ENCODE assay signal across 25 cellular contexts in genomic region chr11:118322721-118323120, GRCh38. TPM values are rescaled to one million over a fixed set of nuclear protein-coding genes. Genes with fewer than 3 reads are reported as not detected.
DNase-seq lines count a peak whose midpoint lies in the region; ATAC-seq and TF ChIP-seq lines count a peak whose summit lies in the region.
"Had no signal": no experiment of that assay in that cellular context is flagged by ENCODE, and none has a peak within 500 bp of the region (broad histone marks: within the 10 kb centered on the region; RNA-seq: fewer than 3 reads in every experiment).

No MANE protein-coding gene starts in this region.

- no peak for ATAC-seq in CD4-positive, alpha-beta T cell (ENCODE audit: poor library complexity)
- ATAC-seq in activated T-helper 17 cell treated with anti-CD3 and anti-CD28 coated beads, Interleukin-2, amount 50 U/mL, for 72 hours (replicated peaks): no peak
- no peak for ATAC-seq in naive thymus-derived CD8-positive, alpha-beta T cell
- no peak for ATAC-seq in WTC11
- ATAC-seq: A549 had no signal

- POLR2A ChIA-PET in CD4-positive, alpha-beta T cell (lab: Charles Lee): interaction anchor here (0.6 to 3.1 kb wide), 5 partner anchors 16 to 348 kb away, joined by 3 to 11 read pairs (median 5); partner anchors contain the start of gene UBE4A
- POLR2A ChIA-PET in naive thymus-derived CD8-positive, alpha-beta T cell (lab: Charles Lee): interaction anchor here (1.6 to 5.9 kb wide), 2 partner anchors 18 to 22 kb away, joined by 5 to 33 read pairs; partner anchors contain the start of gene CD3E
- POLR2A ChIA-PET in WTC11 (lab: Charles Lee): no interaction called here

- H4K20me1 ChIP-seq in BLaER1 treated with 17β-estradiol and CSF1 and Interleukin-3, amounts not matched to agents 10 nM and 100 nM: no peaks in the 10 kb centered on the region
- no peaks in the 10 kb centered on the region for H4K20me1 ChIP-seq in osteoblast (ENCODE audit: insufficient read depth, low read length)

- peaks cover 74% of the 10 kb centered on the region for H3K4me1 Mint-ChIP-seq in CD4-positive, alpha-beta T cell (ENCODE audit: low read depth)
- H3K4me1 Mint-ChIP-seq in activated T-helper 17 cell treated with anti-CD3 and anti-CD28 coated beads, Interleukin-2, amount 50 U/mL, for 72 hours: peaks cover 25% of the 10 kb centered on the region
- H3K4me1 Mint-ChIP-seq in naive thymus-derived CD8-positive, alpha-beta T cell: peaks cover 31 to 77% (median 62%) of the 10 kb centered on the region in 4 donors
- peaks cover 11% of the 10 kb centered on the region for H3K4me1 Mint-ChIP-seq in WTC11

- no peak overlapping the region for H2AFZ ChIP-seq in osteoblast (ENCODE audit: low read length)

- H3K36me3 ChIP-seq in BLaER1 treated with 17β-estradiol and CSF1 and Interleukin-3, amounts not matched to agents 10 nM and 100 nM: no peaks in the 10 kb centered on the region
- H3K36me3 ChIP-seq in osteoblast (ENCODE audit: insufficient read depth, low read length): no peaks in the 10 kb centered on the region
- H3K36me3 ChIP-seq in esophagus muscularis mucosa: no peaks in the 10 kb centered on the region

- no peak overlapping the region for H3K4me3 Mint-ChIP-seq in CD4-positive, alpha-beta T cell
- no peak overlapping the region for H3K4me3 Mint-ChIP-seq in activated T-helper 17 cell treated with anti-CD3 and anti-CD28 coated beads, Interleukin-2, amount 50 U/mL, for 72 hours
- no peak overlapping the region for H3K4me3 Mint-ChIP-seq in naive thymus-derived CD8-positive, alpha-beta T cell
- H3K4me3 Mint-ChIP-seq in WTC11: no peak overlapping the region

- no peaks in the 10 kb centered on the region for H3K79me2 ChIP-seq in osteoblast (ENCODE audit: insufficient read depth, low read length)

- H3K27me3 ChIP-seq in BLaER1 treated with 17β-estradiol and CSF1 and Interleukin-3, amounts not matched to agents 10 nM and 100 nM: no peaks in the 10 kb centered on the region
- no peaks in the 10 kb centered on the region for H3K27me3 ChIP-seq in CD4-positive, alpha-beta T cell (ENCODE audit: control insufficient read depth, insufficient read depth, low read length)
- H3K27me3 ChIP-seq in osteoblast (ENCODE audit: insufficient read depth, low read length) (no peaks in the 10 kb centered on the region), esophagus muscularis mucosa (peaks cover 0 to 6% (median 0%) of the 10 kb centered on the region in 4 donors)

- TF ChIP-seq CTCF in CD4-positive, alpha-beta T cell (IDR thresholded peaks at IDR 0.05): no peak
- TF ChIP-seq CTCF in osteoblast (IDR thresholded peaks at IDR 0.05; ENCODE audit: extremely low read depth, low read depth, low read length) (no peak), esophagus muscularis mucosa (IDR thresholded peaks at IDR 0.05) (no peak), WTC11 (IDR thresholded peaks at IDR 0.05) (no peak)

- H3K4me3 ChIP-seq in BLaER1 treated with 17β-estradiol and CSF1 and Interleukin-3, amounts not matched to agents 10 nM and 100 nM: no peak overlapping the region
- H3K4me3 ChIP-seq in osteoblast (ENCODE audit: insufficient read depth, low read length): no peak overlapping the region
- no peak overlapping the region for H3K4me3 ChIP-seq in esophagus muscularis mucosa
- H3K4me3 ChIP-seq: A549 had no signal

- WGBS in esophagus muscularis mucosa: 99% methylated on average over 19 of the region's 19 CpGs

- no peaks in the 10 kb centered on the region for H3K9me3 Mint-ChIP-seq in CD4-positive, alpha-beta T cell
- H3K9me3 Mint-ChIP-seq in activated T-helper 17 cell treated with anti-CD3 and anti-CD28 coated beads, Interleukin-2, amount 50 U/mL, for 72 hours: no peaks in the 10 kb centered on the region
- H3K9me3 Mint-ChIP-seq in naive thymus-derived CD8-positive, alpha-beta T cell: peaks cover 0 to 17% (median 0%) of the 10 kb centered on the region in 9 donors
- peaks cover 3% of the 10 kb centered on the region; the same call in 1 of the 2 replicates for H3K9me3 Mint-ChIP-seq in WTC11
- H3K9me3 Mint-ChIP-seq: IgD-negative memory B cell had no signal

- H3K4me1 ChIP-seq in BLaER1 treated with 17β-estradiol and CSF1 and Interleukin-3, amounts not matched to agents 10 nM and 100 nM: peaks cover 36 to 56% (median 47%) of the 10 kb centered on the region in 10 experiments
- H3K4me1 ChIP-seq in osteoblast (ENCODE audit: insufficient read depth, low read length): no peaks in the 10 kb centered on the region
- no peaks in the 10 kb centered on the region for H3K4me1 ChIP-seq in esophagus muscularis mucosa
- H3K4me1 ChIP-seq: A549 had no signal

- peak overlapping the region in 8 of 11 experiments; percentile 26 to 95 (median 68); a peak in 11 of 22 replicates for H3K4me2 ChIP-seq in BLaER1 treated with 17β-estradiol and CSF1 and Interleukin-3, amounts not matched to agents 10 nM and 100 nM
- no peak overlapping the region for H3K4me2 ChIP-seq in osteoblast (ENCODE audit: insufficient read depth, low read length)
- H3K4me2 ChIP-seq: A549, KMS-11 had no signal

- H3K27me3 Mint-ChIP-seq in CD4-positive, alpha-beta T cell: no peaks in the 10 kb centered on the region
- no peaks in the 10 kb centered on the region for H3K27me3 Mint-ChIP-seq in activated T-helper 17 cell treated with anti-CD3 and anti-CD28 coated beads, Interleukin-2, amount 50 U/mL, for 72 hours
- H3K27me3 Mint-ChIP-seq in naive thymus-derived CD8-positive, alpha-beta T cell: no peaks in the 10 kb centered on the region
- H3K27me3 Mint-ChIP-seq in WTC11 (ENCODE audit: low read depth): peaks cover 8% of the 10 kb centered on the region
- H3K27me3 Mint-ChIP-seq: IgD-negative memory B cell had no signal

- CTCF ChIA-PET in CD4-positive, alpha-beta T cell (lab: Charles Lee): no interaction called here
- CTCF ChIA-PET in WTC11 (lab: Charles Lee): interaction anchor here (0.6 to 1.4 kb wide), 2 partner anchors 28 to 124 kb away, joined by 3 to 4 read pairs; no protein-coding TSS in a partner anchor

- no peak overlapping the region for H3K9ac ChIP-seq in BLaER1 treated with 17β-estradiol and CSF1 and Interleukin-3, amounts not matched to agents 10 nM and 100 nM
- H3K9ac ChIP-seq: KMS-11 had no signal

- peak overlapping the region; percentile 35 for H3K27ac Mint-ChIP-seq in CD4-positive, alpha-beta T cell
- peak overlapping the region; percentile 31 for H3K27ac Mint-ChIP-seq in activated T-helper 17 cell treated with anti-CD3 and anti-CD28 coated beads, Interleukin-2, amount 50 U/mL, for 72 hours
- peak overlapping the region in 4 of 10 donors; percentile 64 to 99 (median 68) for H3K27ac Mint-ChIP-seq in naive thymus-derived CD8-positive, alpha-beta T cell
- H3K27ac Mint-ChIP-seq in WTC11: no peak overlapping the region

- peaks cover 0 to 5% (median 0%) of the 10 kb centered on the region in 11 experiments; a peak in 2 of 22 replicates for H3K9me3 ChIP-seq in BLaER1 treated with 17β-estradiol and CSF1 and Interleukin-3, amounts not matched to agents 10 nM and 100 nM (replicated peaks in 1 of 11)
- H3K9me3 ChIP-seq in CD4-positive, alpha-beta T cell (ENCODE audit: control insufficient read depth, low read length): no peaks in the 10 kb centered on the region
- no peaks in the 10 kb centered on the region for H3K9me3 ChIP-seq in osteoblast (ENCODE audit: low read depth, low read length)
- no peaks in the 10 kb centered on the region for H3K9me3 ChIP-seq in esophagus muscularis mucosa
- H3K9me3 ChIP-seq: A549 had no signal

- intact Hi-C loops in CD4-positive, alpha-beta T cell (cut with DNase I, micrococcal nuclease): no loop called here
- intact Hi-C loops in esophagus muscularis mucosa (cut with DNase I): no loop called here

- no peak for TF ChIP-seq EP300 in esophagus muscularis mucosa (IDR thresholded peaks at IDR 0.05)

- peak overlapping the region in 1 of 11 experiments; percentile 20; a peak in 1 of 22 replicates for H3K27ac ChIP-seq in BLaER1 treated with 17β-estradiol and CSF1 and Interleukin-3, amounts not matched to agents 10 nM and 100 nM
- no peak overlapping the region for H3K27ac ChIP-seq in CD4-positive, alpha-beta T cell (ENCODE audit: low read depth, low read length)
- H3K27ac ChIP-seq in osteoblast (ENCODE audit: low read depth, low read length) (no peak overlapping the region), esophagus muscularis mucosa (replicated peaks in 1 of 4) (no peak overlapping the region)
- H3K27ac ChIP-seq: A549, HL-60, KMS-11, RWPE1 had no signal

- no peak for DNase-seq in CD4-positive, alpha-beta T cell
- peak; percentile 35 for DNase-seq in osteoblast (ENCODE audit: insufficient read length, low spot score, missing footprints)
- no peak for DNase-seq in erythroblast (lab: John Stamatoyannopoulos, UW)
- no peak for DNase-seq in naive thymus-derived CD8-positive, alpha-beta T cell
- no peak for DNase-seq in esophagus muscularis mucosa (ENCODE audit: extremely low spot score)
- DNase-seq in WTC11 (ENCODE audit: low spot score): no peak
- DNase-seq: DMS79, EL, GDM1, NCI-H1048, NCI-H1417, NCI-H1694, NCI-H2081, NCI-H2227 treated with DMSO at 0.1 percent for 48 hours, NCI-H526 treated with DMSO at 0.1 percent for 48 hours, SHP77 had no signal

- TF ChIP-seq POLR2A in erythroblast (IDR thresholded peaks at IDR 0.05; ENCODE audit: low read length) (no peak), esophagus muscularis mucosa (IDR thresholded peaks at IDR 0.05; ENCODE audit: low read depth) (no peak)

- peaks cover 42% of the 10 kb centered on the region for H3K36me3 Mint-ChIP-seq in CD4-positive, alpha-beta T cell (ENCODE audit: low read depth)
- H3K36me3 Mint-ChIP-seq in activated T-helper 17 cell treated with anti-CD3 and anti-CD28 coated beads, Interleukin-2, amount 50 U/mL, for 72 hours (ENCODE audit: low read depth): no peaks in the 10 kb centered on the region
- peaks cover 0 to 20% (median 6%) of the 10 kb centered on the region in 3 donors for H3K36me3 Mint-ChIP-seq in naive thymus-derived CD8-positive, alpha-beta T cell
- H3K36me3 Mint-ChIP-seq in WTC11: no peaks in the 10 kb centered on the region
- H3K36me3 Mint-ChIP-seq: IgD-negative memory B cell had no signal

RNA-seq across cellular contexts. Expression of gene CD3E, which starts 18.2 kb away (rescaled TPM):
- total RNA-seq in CD4-positive, alpha-beta T cell: 100 to 1,000 TPM; 483 to 515 TPM
- total RNA-seq in activated T-helper 17 cell treated with anti-CD3 and anti-CD28 coated beads, Interleukin-2, amount 50 U/mL, for 72 hours: 100 to 1,000 TPM; 338 to 500 TPM
- not detected in 2 replicates for total RNA-seq in osteoblast
- 100 to 1,000 TPM; 564 to 620 TPM for total RNA-seq in naive thymus-derived CD8-positive, alpha-beta T cell
- 1,000 to 10,000 TPM in 1 of 3 donors, 100 to 1,000 TPM in 2; 811 to 1,213 (median 948) TPM for polyA plus RNA-seq in naive thymus-derived CD8-positive, alpha-beta T cell
- 1 to 10 TPM in 2 of 4 donors, under 1 TPM in 2; 0.42 to 2.8 (median 0.96) TPM for total RNA-seq in esophagus muscularis mucosa
- total RNA-seq in WTC11 (2021): 0.85 to 1.0 TPM (median 0.87 TPM) in 3 replicates
- total RNA-seq: NCI-H460, SK-MEL-5 had no signal
- polyA plus RNA-seq: A549 had no signal

RNA-seq across cellular contexts. Expression of gene CD3D, which starts 19.8 kb away (rescaled TPM):
- total RNA-seq in CD4-positive, alpha-beta T cell: 100 to 1,000 TPM; 265 to 274 TPM
- 100 to 1,000 TPM; 313 to 365 TPM for total RNA-seq in activated T-helper 17 cell treated with anti-CD3 and anti-CD28 coated beads, Interleukin-2, amount 50 U/mL, for 72 hours
- not detected in 2 replicates for total RNA-seq in osteoblast
- total RNA-seq in naive thymus-derived CD8-positive, alpha-beta T cell: 100 to 1,000 TPM; 355 to 362 TPM
- polyA plus RNA-seq in naive thymus-derived CD8-positive, alpha-beta T cell: 1,000 to 10,000 TPM; 1,161 to 1,259 (median 1,215) TPM
- under 1 TPM in 1 of 4 donors, not detected in 3; 0.83 TPM for total RNA-seq in esophagus muscularis mucosa
- 0.33 to 1.3 TPM (median 0.89 TPM) in 3 replicates for total RNA-seq in WTC11 (2021)
- total RNA-seq: NCI-H460, SK-MEL-5 had no signal
- polyA plus RNA-seq: A549 had no signal

RNA-seq across cellular contexts. Expression of gene CD3G, which starts 21.4 kb away (rescaled TPM):
- total RNA-seq in CD4-positive, alpha-beta T cell: 100 to 1,000 TPM; 102 to 109 TPM
- 100 to 1,000 TPM; 103 to 140 TPM for total RNA-seq in activated T-helper 17 cell treated with anti-CD3 and anti-CD28 coated beads, Interleukin-2, amount 50 U/mL, for 72 hours
- total RNA-seq in osteoblast: not detected in 2 replicates
- total RNA-seq in naive thymus-derived CD8-positive, alpha-beta T cell: 100 to 1,000 TPM; 202 to 209 TPM
- 100 to 1,000 TPM; 397 to 400 (median 397) TPM for polyA plus RNA-seq in naive thymus-derived CD8-positive, alpha-beta T cell
- under 1 TPM in 3 of 4 donors, not detected in 1; 0.13 to 0.33 (median 0.23) TPM for total RNA-seq in esophagus muscularis mucosa
- 0.20 to 0.27 TPM (median 0.23 TPM) in 3 replicates for total RNA-seq in WTC11 (2021)
- total RNA-seq: NCI-H460, SK-MEL-5 had no signal
- polyA plus RNA-seq: A549 had no signal

RNA-seq across cellular contexts. Expression of gene UBE4A, which starts 36.7 kb away (rescaled TPM):
- 10 to 100 TPM; 40.1 to 43.0 TPM for total RNA-seq in CD4-positive, alpha-beta T cell
- total RNA-seq in activated T-helper 17 cell treated with anti-CD3 and anti-CD28 coated beads, Interleukin-2, amount 50 U/mL, for 72 hours: 10 to 100 TPM; 40.9 to 48.3 TPM
- total RNA-seq in osteoblast (63.0 and 63.4 TPM in 2 replicates), esophagus muscularis mucosa (10 to 100 TPM; 32.0 to 40.8 (median 36.6) TPM), WTC11 (2021) (28.9 to 31.7 TPM (median 31.0 TPM) in 3 replicates)
- total RNA-seq in naive thymus-derived CD8-positive, alpha-beta T cell: 10 to 100 TPM; 48.7 to 52.8 TPM
- 10 to 100 TPM; 20.7 to 31.0 (median 24.3) TPM for polyA plus RNA-seq in naive thymus-derived CD8-positive, alpha-beta T cell

RNA-seq across cellular contexts. Expression of gene MPZL2, which starts 58.6 kb away (rescaled TPM):
- 1 to 10 TPM in 1 of 2 experiments, under 1 TPM in 1; 0.95 to 1.8 TPM for total RNA-seq in CD4-positive, alpha-beta T cell
- 10 to 100 TPM in 1 of 2 donors, 1 to 10 TPM in 1; 2.8 to 21.7 TPM for total RNA-seq in activated T-helper 17 cell treated with anti-CD3 and anti-CD28 coated beads, Interleukin-2, amount 50 U/mL, for 72 hours
- total RNA-seq in osteoblast (not detected in 2 replicates), esophagus muscularis mucosa (10 to 100 TPM in 3 of 4 donors, 1 to 10 TPM in 1; 6.6 to 31.6 (median 13.9) TPM), WTC11 (2021) (1.2 to 1.8 TPM (median 1.4 TPM) in 3 replicates)
- 1 to 10 TPM; 2.8 to 3.1 TPM for total RNA-seq in naive thymus-derived CD8-positive, alpha-beta T cell
- polyA plus RNA-seq in naive thymus-derived CD8-positive, alpha-beta T cell: 1 to 10 TPM in 2 of 3 donors, under 1 TPM in 1; 0.94 to 3.1 (median 1.2) TPM
- polyA plus RNA-seq: IgD-negative memory B cell had no signal

Comparison
In these comparisons a context has a peak if more than half of its experiments do, and no peak if none do; other contexts are left out.
1. RNA of gene CD3E, which starts 18.2 kb away (total RNA-seq): 564 to 620 TPM in naive thymus-derived CD8-positive, alpha-beta T cell, 483 to 515 TPM in CD4-positive, alpha-beta T cell and 338 to 500 TPM in activated T-helper 17 cell treated with anti-CD3 and anti-CD28 coated beads, Interleukin-2, amount 50 U/mL, for 72 hours; 0.42 to 2.8 TPM in esophagus muscularis mucosa, 0.85 to 1.0 TPM in WTC11 and not detected in osteoblast; every median in the first group is over 10 times any median in the second.
2. RNA of gene CD3D, which starts 19.8 kb away (total RNA-seq): 313 to 365 TPM in activated T-helper 17 cell treated with anti-CD3 and anti-CD28 coated beads, Interleukin-2, amount 50 U/mL, for 72 hours, 355 to 362 TPM in naive thymus-derived CD8-positive, alpha-beta T cell and 265 to 274 TPM in CD4-positive, alpha-beta T cell; 0.83 TPM in esophagus muscularis mucosa, 0.33 to 1.3 TPM in WTC11 and not detected in osteoblast; every median in the first group is over 100 times any median in the second.
3. RNA of gene CD3G, which starts 21.4 kb away (total RNA-seq): 202 to 209 TPM in naive thymus-derived CD8-positive, alpha-beta T cell, 103 to 140 TPM in activated T-helper 17 cell treated with anti-CD3 and anti-CD28 coated beads, Interleukin-2, amount 50 U/mL, for 72 hours and 102 to 109 TPM in CD4-positive, alpha-beta T cell; 0.13 to 0.33 TPM in esophagus muscularis mucosa, 0.20 to 0.27 TPM in WTC11 and not detected in osteoblast; every median in the first group is over 10 times any median in the second.